In genomic region chr6:165988757-165989456, GRCh38 we compare ENCODE assay signal across 12 cellular contexts.
DNase-seq lines count a peak whose midpoint lies in the region; ATAC-seq lines count a peak whose summit lies in the region.
"Had no signal": no experiment of that assay in that cellular context is flagged by ENCODE, and none has a peak within 500 bp of the region (broad histone marks: within the 10 kb centered on the region; RNA-seq: fewer than 3 reads in every experiment).

No MANE protein-coding gene starts in this region.

- H2AK5ac ChIP-seq in trophoblast cell (ENCODE audit: low read length) = no peak overlapping the region

- H3K79me1 ChIP-seq in trophoblast cell (ENCODE audit: low read length) = no peaks in the 10 kb centered on the region

- no peak overlapping the region for H4K12ac ChIP-seq in trophoblast cell (ENCODE audit: low read depth, low read length)

- H4K8ac ChIP-seq in trophoblast cell (ENCODE audit: low read depth, low read length) = no peak overlapping the region

- no peaks in the 10 kb centered on the region for H3K9me3 ChIP-seq in right cardiac atrium (ENCODE audit: control insufficient read depth, low read length)
- H3K9me3 ChIP-seq in trophoblast cell (ENCODE audit: insufficient read depth, low read depth, low read length) = peaks cover 11% of the 10 kb centered on the region

- H3K14ac ChIP-seq in trophoblast cell (ENCODE audit: low read length) = no peak overlapping the region

- H3K36me3 ChIP-seq in trophoblast cell (ENCODE audit: control insufficient read depth in 1 of 2, insufficient read depth in 2 of 2, low read length in 2 of 2) = no peaks in the 10 kb centered on the region

- no peaks in the 10 kb centered on the region for H3K4me1 ChIP-seq in right cardiac atrium (ENCODE audit: control insufficient read depth, insufficient read depth, low read length)
- H3K4me1 ChIP-seq in trophoblast cell (ENCODE audit: control insufficient read depth in 1 of 2, insufficient read depth in 2 of 2, low read length in 2 of 2) = peaks cover 0 to 4% of the 10 kb centered on the region in 2 experiments

- H2AFZ ChIP-seq in trophoblast cell (ENCODE audit: insufficient read depth, low read length, poor library complexity) = no peak overlapping the region

- H2BK120ac ChIP-seq in trophoblast cell (ENCODE audit: insufficient read depth, low read length, poor library complexity) = no peak overlapping the region

- peak; percentile 69 to 76 for ATAC-seq in right cardiac atrium
- no peak for ATAC-seq in GM21423 (IDR thresholded peaks at IDR 0.05; ENCODE audit: unreplicated experiment)
- ATAC-seq in GM21447 (IDR thresholded peaks at IDR 0.05; ENCODE audit: unreplicated experiment) = no peak

- H3K23ac ChIP-seq in trophoblast cell (ENCODE audit: low read length) = no peak overlapping the region

- no peak overlapping the region for H4K91ac ChIP-seq in trophoblast cell (ENCODE audit: low read depth, low read length)

- intact Hi-C loops in right cardiac atrium (cut with DNase I) = loop anchor here in 1 of 4 donors (10.0 kb wide), 1 partner anchor 94 kb away; no protein-coding TSS in a partner anchor

- H3K4me3 ChIP-seq in right cardiac atrium (ENCODE audit: low read length) (no peak overlapping the region), trophoblast cell (ENCODE audit: low read depth, low read length) (no peak overlapping the region)

- H3K27ac ChIP-seq in right cardiac atrium (ENCODE audit: low read length) (no peak overlapping the region), trophoblast cell (ENCODE audit: low read depth, low read length) (no peak overlapping the region)
- H3K27ac ChIP-seq: C4-2B had no signal

- H3K4me2 ChIP-seq in trophoblast cell (ENCODE audit: low read length) = peak overlapping the region; percentile 56

- no peak overlapping the region for H2BK5ac ChIP-seq in trophoblast cell (ENCODE audit: low read depth, low read length, poor library complexity)

- 3% methylated on average over 43 of the region's 43 CpGs for WGBS in right cardiac atrium
- WGBS in trophoblast cell (ENCODE audit: extremely low coverage, insufficient coverage, insufficient read length) = no CpG with 5 or more reads among the region's 43 CpGs

- H3K27me3 ChIP-seq in right cardiac atrium (ENCODE audit: control insufficient read depth, insufficient read depth) (no peaks in the 10 kb centered on the region), trophoblast cell (ENCODE audit: insufficient read depth, low read length) (peaks cover 55% of the 10 kb centered on the region)

- H3K79me2 ChIP-seq in trophoblast cell (ENCODE audit: control insufficient read depth, insufficient read depth, low read length, poor library complexity) = no peaks in the 10 kb centered on the region

- H2BK12ac ChIP-seq in trophoblast cell (ENCODE audit: low read length) = no peak overlapping the region

- H3K4ac ChIP-seq in trophoblast cell (ENCODE audit: low read depth, low read length) = no peak overlapping the region

- H3K9ac ChIP-seq in trophoblast cell (ENCODE audit: low read length) = no peak overlapping the region

- no peak overlapping the region for H3K18ac ChIP-seq in trophoblast cell (ENCODE audit: low read length)

- peak; percentile 25 for DNase-seq in AG20443 (ENCODE audit: low spot score)
- peak; percentile 29 for DNase-seq in astrocyte of the hippocampus (ENCODE audit: low read depth, low spot score)
- DNase-seq in right cardiac atrium = peak in 2 of 3 donors; percentile 58 to 69
- DNase-seq in trophoblast cell = no peak
- no peak for DNase-seq in activated naive CD4-positive, alpha-beta T cell treated with Interleukin-2 at 50 U/mL for 16 hours
- no peak for DNase-seq in T-helper 9 cell
- DNase-seq: activated gamma-delta T cell treated with Interleukin-2 at 50 U/mL for 16 hours; NCI-H2171; stimulated activated naive CD4-positive, alpha-beta T cell treated with Interleukin-2 at 50 U/mL for 16 hours had no signal

Comparison
In these comparisons a context has a peak if more than half of its experiments do, and no peak if none do; other contexts are left out.
1. DNase-seq: peak in AG20443 (single experiment), astrocyte of the hippocampus (single experiment) and right cardiac atrium (2 of 3); none in trophoblast cell (0 of 2), activated naive CD4-positive, alpha-beta T cell treated with Interleukin-2 at 50 U/mL for 16 hours (single experiment) and T-helper 9 cell (single experiment).
2. ATAC-seq: peak in right cardiac atrium (2 of 2); none in GM21423 (single experiment) and GM21447 (single experiment).